ENCODE assay signal across 1 cellular context in the genomic region with DNA sequence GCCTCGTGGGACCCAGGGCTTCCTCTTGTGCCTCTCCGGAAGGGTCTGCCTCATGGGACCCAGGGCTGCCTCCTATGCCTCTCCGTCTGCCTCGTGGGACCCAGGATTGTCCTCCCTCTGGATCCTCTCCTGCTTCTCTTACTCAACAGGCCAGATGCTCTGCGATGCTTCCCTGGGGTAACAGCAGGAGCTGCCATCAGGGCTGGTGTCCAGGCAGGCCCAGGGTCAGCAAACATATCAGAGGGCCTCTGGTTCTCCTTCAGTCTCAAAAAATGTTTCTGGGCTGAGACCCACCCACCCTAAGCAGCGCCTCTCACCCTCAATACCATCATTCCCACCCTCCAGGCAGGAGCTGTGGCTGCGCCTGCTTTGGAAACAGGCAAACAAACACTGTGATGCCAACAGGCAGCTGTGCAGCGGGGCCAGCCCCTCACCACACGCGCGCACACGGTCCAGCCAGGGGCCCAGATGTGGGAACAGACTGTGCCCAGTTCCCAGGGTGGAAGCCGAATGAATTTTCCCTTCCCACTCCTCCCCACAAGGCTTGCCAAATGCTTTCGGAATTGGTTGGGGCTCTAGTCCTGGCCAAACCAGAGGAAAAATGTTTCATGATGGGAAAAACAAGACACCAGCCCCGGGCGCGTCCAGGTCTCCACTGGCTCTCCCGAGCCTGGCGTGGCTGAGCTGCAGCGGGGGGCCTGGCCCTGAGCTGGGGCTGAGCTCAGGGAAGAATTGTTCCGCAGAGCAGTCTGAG.
TF ChIP-seq lines count a peak whose summit lies in the region.

No MANE protein-coding gene starts in this region.

TF ChIP-seq in HepG2, 621 proteins besides CTCF, POLR2A, EP300 and RAD21:
- peak; percentile 20 for TF ChIP-seq AGO2 (optimal IDR thresholded peaks at IDR 0.05; ENCODE audit: low read depth, low read length)
- TF ChIP-seq, protein P1, sequence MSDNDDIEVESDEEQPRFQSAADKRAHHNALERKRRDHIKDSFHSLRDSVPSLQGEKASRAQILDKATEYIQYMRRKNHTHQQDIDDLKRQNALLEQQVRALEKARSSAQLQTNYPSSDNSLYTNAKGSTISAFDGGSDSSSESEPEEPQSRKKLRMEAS (IDR thresholded peaks at IDR 0.05), result no peak
TF ChIP-seq in HepG2: peak in this region for 1.
